In genomic region chr19:5534787-5535586, GRCh38 we compare ENCODE assay signal across 10 cellular contexts. TPM values are rescaled to one million over a fixed set of nuclear protein-coding genes. Genes with fewer than 3 reads are reported as not detected.
A peak's percentile ranks its signal among the peaks of the same experiment; 100 is the strongest.
DNase-seq lines count a peak whose midpoint lies in the region; FAIRE-seq and TF ChIP-seq lines count a peak whose summit lies in the region.
"Had no signal": no experiment of that assay in that cellular context is flagged by ENCODE, and none has a peak within 500 bp of the region (broad histone marks: within the 10 kb centered on the region; RNA-seq: fewer than 3 reads in every experiment).

No MANE protein-coding gene starts in this region.

- H3K4me1 Mint-ChIP-seq in astrocyte (ENCODE audit: low read depth, unreplicated experiment) (peaks cover 4% of the 10 kb centered on the region), neural progenitor cell (peaks cover 30% of the 10 kb centered on the region)

- peaks cover 23% of the 10 kb centered on the region for H3F3A ChIP-seq in neural progenitor cell (ENCODE audit: low read depth)

- peaks cover 13% of the 10 kb centered on the region for H3K9me3 ChIP-seq in astrocyte (ENCODE audit: insufficient read depth, low read depth, low read length)
- peaks cover 8% of the 10 kb centered on the region for H3K9me3 ChIP-seq in neural progenitor cell (ENCODE audit: low read depth)

- H3K36me3 ChIP-seq in astrocyte (ENCODE audit: insufficient read depth, low read length) (no peaks in the 10 kb centered on the region), neural progenitor cell (no peaks in the 10 kb centered on the region)

- no peak overlapping the region for H3K4me2 ChIP-seq in astrocyte (ENCODE audit: low read length)
- no peak overlapping the region for H3K4me2 ChIP-seq in neural progenitor cell

- peak; percentile 10 for DNase-seq in DMS 273 treated with DMSO at 0.1 percent for 48 hours (lab: John Stamatoyannopoulos, UW)
- peak; percentile 28 for DNase-seq in HK-2 (ENCODE audit: unreplicated experiment)
- DNase-seq in astrocyte (ENCODE audit: low read depth), result no peak
- no peak for DNase-seq in neural progenitor cell (ENCODE audit: low spot score)
- DNase-seq in RPMI8226, result no peak
- DNase-seq in SHP77 treated with DMSO at 0.1 percent for 48 hours (lab: John Stamatoyannopoulos, UW), result no peak
- DNase-seq in KG1 (lab: John Stamatoyannopoulos, UW), result no peak
- DNase-seq: amygdala, islet precursor cell, SIG-M5 had no signal

- H3K79me2 ChIP-seq in astrocyte (ENCODE audit: insufficient read depth, low read length) (no peaks in the 10 kb centered on the region), neural progenitor cell (ENCODE audit: low read depth) (no peaks in the 10 kb centered on the region)

- H3K9ac ChIP-seq in astrocyte (ENCODE audit: low read length), result no peak overlapping the region
- no peak overlapping the region for H3K9ac ChIP-seq in neural progenitor cell

- H3K9me3 Mint-ChIP-seq in astrocyte (ENCODE audit: unreplicated experiment), result peaks cover 20% of the 10 kb centered on the region
- peaks cover 22% of the 10 kb centered on the region for H3K9me3 Mint-ChIP-seq in neural progenitor cell

- no peaks in the 10 kb centered on the region for H4K20me1 ChIP-seq in astrocyte (ENCODE audit: insufficient read depth, low read length)
- H4K20me1 ChIP-seq in neural progenitor cell (ENCODE audit: low read depth), result no peaks in the 10 kb centered on the region

- peaks cover 2% of the 10 kb centered on the region for H3K27me3 ChIP-seq in astrocyte (ENCODE audit: insufficient read depth, low read length)
- H3K27me3 ChIP-seq in neural progenitor cell, result no peaks in the 10 kb centered on the region

- no peak overlapping the region for H3K27ac Mint-ChIP-seq in astrocyte (ENCODE audit: unreplicated experiment)
- H3K27ac Mint-ChIP-seq in neural progenitor cell, result peak overlapping the region; percentile 38

- H2AFZ ChIP-seq in astrocyte (ENCODE audit: low read depth, low read length), result no peak overlapping the region
- no peak overlapping the region for H2AFZ ChIP-seq in neural progenitor cell (replicated peaks)

- H3K4me1 ChIP-seq in astrocyte (ENCODE audit: insufficient read depth, low read length) (peaks cover 14% of the 10 kb centered on the region), neural progenitor cell (peaks cover 12% of the 10 kb centered on the region)

- H3K4me3 Mint-ChIP-seq in astrocyte (ENCODE audit: unreplicated experiment) (no peak overlapping the region), neural progenitor cell (peak overlapping the region; percentile 56)

- H3K36me3 Mint-ChIP-seq in astrocyte (ENCODE audit: low read depth, unreplicated experiment), result no peaks in the 10 kb centered on the region
- peaks cover 3% of the 10 kb centered on the region for H3K36me3 Mint-ChIP-seq in neural progenitor cell

- no peak overlapping the region for H3K4me3 ChIP-seq in astrocyte (ENCODE audit: insufficient read depth, low read depth, low read length)
- no peak overlapping the region for H3K4me3 ChIP-seq in neural progenitor cell

- H3K27ac ChIP-seq in astrocyte (ENCODE audit: low read depth, low read length) (no peak overlapping the region), neural progenitor cell (no peak overlapping the region)

- no peak for FAIRE-seq in astrocyte (lab: Jason Lieb, UNC)

- TF ChIP-seq CTCF in astrocyte (IDR thresholded peaks at IDR 0.05; ENCODE audit: insufficient read depth, low read depth, low read length) (peak; percentile 54), neural progenitor cell (IDR thresholded peaks at IDR 0.05) (peak; percentile 72)

- H3K27me3 Mint-ChIP-seq in astrocyte (ENCODE audit: low read depth, unreplicated experiment), result peaks cover 27% of the 10 kb centered on the region
- H3K27me3 Mint-ChIP-seq in neural progenitor cell (ENCODE audit: insufficient read depth, low read depth), result peaks cover 21% of the 10 kb centered on the region

RNA-seq across cellular contexts. Expression of gene TINCR, which starts 32.8 kb away (rescaled TPM):
- total RNA-seq in astrocyte (0.38 and 1.4 TPM in 2 replicates), neural progenitor cell (ENCODE audit: low replicate concordance) (1.8 and 3.5 TPM in 2 replicates)

Comparison
In these comparisons a context has a peak if more than half of its experiments do, and no peak if none do; other contexts are left out.
1. DNase-seq: peak in DMS 273 treated with DMSO at 0.1 percent for 48 hours (single experiment) and HK-2 (single experiment); none in astrocyte (single experiment), neural progenitor cell (single experiment), RPMI8226 (single experiment), SHP77 treated with DMSO at 0.1 percent for 48 hours (single experiment) and KG1 (single experiment).